In genomic region chrX:153974003-153974725, GRCh38 we compare ENCODE assay signal across 9 cellular contexts. TPM values are rescaled to one million over a fixed set of nuclear protein-coding genes. Genes with fewer than 3 reads are reported as not detected.
DNase-seq lines count a peak whose midpoint lies in the region; ATAC-seq and TF ChIP-seq lines count a peak whose summit lies in the region.
"Had no signal": no experiment of that assay in that cellular context is flagged by ENCODE, and none has a peak within 500 bp of the region (broad histone marks: within the 10 kb centered on the region; RNA-seq: fewer than 3 reads in every experiment).

No MANE protein-coding gene starts in this region.

- ATAC-seq in activated naive CD8-positive, alpha-beta T cell treated with anti-CD3 and anti-CD28 coated beads, Interleukin-2, amount 50 U/mL, for 24 hours: no peak
- ATAC-seq in upper lobe of right lung (no peak), GM21423 (IDR thresholded peaks at IDR 0.05; ENCODE audit: unreplicated experiment) (no peak), GM18519 (IDR thresholded peaks at IDR 0.05; ENCODE audit: low FRiP score, unreplicated experiment) (no peak)

- intact Hi-C loops in upper lobe of right lung (cut with DNase I): no loop called here

- H3K79me1 ChIP-seq in mesendoderm (ENCODE audit: low read length): no peaks in the 10 kb centered on the region

- peak overlapping the region; percentile 86 for H3K56ac ChIP-seq in mesendoderm (ENCODE audit: low read length)

- no CpG with 5 or more reads among the region's 14 CpGs for WGBS in mesendoderm (ENCODE audit: extremely low coverage, insufficient coverage, low lambda C conversion rate)

- H3K27me3 Mint-ChIP-seq in activated naive CD4-positive, alpha-beta T cell treated with anti-CD3 and anti-CD28 coated beads, Interleukin-2, amount 50 U/mL, for 24 hours: no peaks in the 10 kb centered on the region
- H3K27me3 Mint-ChIP-seq in activated naive CD8-positive, alpha-beta T cell treated with anti-CD3 and anti-CD28 coated beads, Interleukin-2, amount 50 U/mL, for 24 hours: no peaks in the 10 kb centered on the region

- TF ChIP-seq CTCF in upper lobe of right lung (IDR thresholded peaks at IDR 0.05): no peak

- H3K79me2 ChIP-seq in mesendoderm (ENCODE audit: control insufficient read depth, insufficient read depth, low read length): peaks cover 13% of the 10 kb centered on the region

- no peak overlapping the region for H2AK5ac ChIP-seq in mesendoderm (ENCODE audit: low read length)

- peaks cover 2% of the 10 kb centered on the region for H3K36me3 Mint-ChIP-seq in activated naive CD4-positive, alpha-beta T cell treated with anti-CD3 and anti-CD28 coated beads, Interleukin-2, amount 50 U/mL, for 24 hours
- peaks cover 7% of the 10 kb centered on the region for H3K36me3 Mint-ChIP-seq in activated naive CD8-positive, alpha-beta T cell treated with anti-CD3 and anti-CD28 coated beads, Interleukin-2, amount 50 U/mL, for 24 hours (ENCODE audit: low read depth)

- H2BK15ac ChIP-seq in mesendoderm (replicated peaks; ENCODE audit: low read depth): no peak overlapping the region

- no peak overlapping the region for H2BK120ac ChIP-seq in mesendoderm (ENCODE audit: low read depth, low read length)

- no peak overlapping the region for H3K4ac ChIP-seq in mesendoderm (ENCODE audit: low read depth, low read length)

- no peak overlapping the region for H3K18ac ChIP-seq in mesendoderm (ENCODE audit: low read length)

- H3K36me3 ChIP-seq in mesendoderm (ENCODE audit: control insufficient read depth, insufficient read depth, low read length) (no peaks in the 10 kb centered on the region), upper lobe of right lung (no peaks in the 10 kb centered on the region)

- H3K9me3 Mint-ChIP-seq in activated naive CD4-positive, alpha-beta T cell treated with anti-CD3 and anti-CD28 coated beads, Interleukin-2, amount 50 U/mL, for 24 hours: no peaks in the 10 kb centered on the region
- no peaks in the 10 kb centered on the region for H3K9me3 Mint-ChIP-seq in activated naive CD8-positive, alpha-beta T cell treated with anti-CD3 and anti-CD28 coated beads, Interleukin-2, amount 50 U/mL, for 24 hours

- peak overlapping the region; percentile 86 for H3K27ac Mint-ChIP-seq in activated naive CD4-positive, alpha-beta T cell treated with anti-CD3 and anti-CD28 coated beads, Interleukin-2, amount 50 U/mL, for 24 hours
- H3K27ac Mint-ChIP-seq in activated naive CD8-positive, alpha-beta T cell treated with anti-CD3 and anti-CD28 coated beads, Interleukin-2, amount 50 U/mL, for 24 hours: peak overlapping the region; percentile 99

- H3K4me3 Mint-ChIP-seq in activated naive CD4-positive, alpha-beta T cell treated with anti-CD3 and anti-CD28 coated beads, Interleukin-2, amount 50 U/mL, for 24 hours: peak overlapping the region; percentile 89
- H3K4me3 Mint-ChIP-seq in activated naive CD8-positive, alpha-beta T cell treated with anti-CD3 and anti-CD28 coated beads, Interleukin-2, amount 50 U/mL, for 24 hours: peak overlapping the region; percentile 89

- no peak overlapping the region for H2BK5ac ChIP-seq in mesendoderm (ENCODE audit: low read length)

- H3K27me3 ChIP-seq in mesendoderm (ENCODE audit: insufficient read depth, low read length, poor library complexity) (no peaks in the 10 kb centered on the region), upper lobe of right lung (no peaks in the 10 kb centered on the region)

- H4K8ac ChIP-seq in mesendoderm (ENCODE audit: low read depth, low read length): no peak overlapping the region

- H3K23ac ChIP-seq in mesendoderm (ENCODE audit: low read length): no peak overlapping the region

- H3K9me3 ChIP-seq in upper lobe of right lung: no peaks in the 10 kb centered on the region

- H3K4me3 ChIP-seq in mesendoderm (ENCODE audit: low read length) (no peak overlapping the region), upper lobe of right lung (peak overlapping the region; percentile 56)

- H3K4me1 Mint-ChIP-seq in activated naive CD4-positive, alpha-beta T cell treated with anti-CD3 and anti-CD28 coated beads, Interleukin-2, amount 50 U/mL, for 24 hours: peaks cover 18% of the 10 kb centered on the region
- peaks cover 23% of the 10 kb centered on the region for H3K4me1 Mint-ChIP-seq in activated naive CD8-positive, alpha-beta T cell treated with anti-CD3 and anti-CD28 coated beads, Interleukin-2, amount 50 U/mL, for 24 hours

- H3K4me2 ChIP-seq in mesendoderm (ENCODE audit: low read length): no peak overlapping the region

- H3K9ac ChIP-seq in mesendoderm (ENCODE audit: low read length): peak overlapping the region; percentile 1
- H3K9ac ChIP-seq: parathyroid adenoma had no signal

- H3K27ac ChIP-seq in mesendoderm (ENCODE audit: low read depth, low read length) (no peak overlapping the region), upper lobe of right lung (peak overlapping the region; percentile 98)

- H4K5ac ChIP-seq in mesendoderm (ENCODE audit: low read length): no peak overlapping the region

- DNase-seq in activated naive CD4-positive, alpha-beta T cell treated with anti-CD3 and anti-CD28 coated beads, Interleukin-2, amount 50 U/mL, for 16 hours: no peak
- no peak for DNase-seq in activated naive CD8-positive, alpha-beta T cell treated with anti-CD3 and anti-CD28 coated beads, Interleukin-2, amount 50 U/mL, for 24 hours
- DNase-seq in mesendoderm (no peak), upper lobe of right lung (no peak), NCI-H1436 treated with DMSO at 0.1 percent for 48 hours (lab: John Stamatoyannopoulos, UW) (no peak)

- no peaks in the 10 kb centered on the region for H3K4me1 ChIP-seq in mesendoderm (ENCODE audit: control insufficient read depth, low read depth, low read length)
- peaks cover 13% of the 10 kb centered on the region for H3K4me1 ChIP-seq in upper lobe of right lung

RNA-seq across cellular contexts. Expression of gene TMEM187, which starts 1.6 kb away (rescaled TPM):
- polyA plus RNA-seq in mesendoderm (2013, experiment 1 of 2): 1.2 TPM
- polyA plus RNA-seq in mesendoderm (2013, experiment 2 of 2): 1.2 TPM
- 9.0 TPM for total RNA-seq in upper lobe of right lung

RNA-seq across cellular contexts. Expression of gene HCFC1, which starts 2.5 kb away (rescaled TPM):
- 76.6 TPM for polyA plus RNA-seq in mesendoderm (2013, experiment 1 of 2)
- 74.0 TPM for polyA plus RNA-seq in mesendoderm (2013, experiment 2 of 2)
- total RNA-seq in upper lobe of right lung: 47.5 TPM

RNA-seq across cellular contexts. Expression of gene RENBP, which starts 29.7 kb away (rescaled TPM):
- polyA plus RNA-seq in mesendoderm (2013, experiment 1 of 2): 1.8 TPM
- polyA plus RNA-seq in mesendoderm (2013, experiment 2 of 2): 1.7 TPM
- total RNA-seq in upper lobe of right lung: 46.4 TPM

RNA-seq across cellular contexts. Expression of gene NAA10, which starts 39.3 kb away (rescaled TPM):
- polyA plus RNA-seq in mesendoderm (2013, experiment 1 of 2): 120 TPM
- polyA plus RNA-seq in mesendoderm (2013, experiment 2 of 2): 121 TPM
- total RNA-seq in upper lobe of right lung: 84.6 TPM

RNA-seq across cellular contexts. Expression of gene IRAK1, which starts 45.5 kb away (rescaled TPM):
- 41.3 TPM for polyA plus RNA-seq in mesendoderm (2013, experiment 1 of 2)
- polyA plus RNA-seq in mesendoderm (2013, experiment 2 of 2): 39.9 TPM
- total RNA-seq in upper lobe of right lung: 89.4 TPM
